In genomic region chr13:21326155-21327030, GRCh38 we compare ENCODE assay signal across 8 cellular contexts.
DNase-seq lines count a peak whose midpoint lies in the region.

No MANE protein-coding gene starts in this region.

- in situ Hi-C loops in KBM-7 (cut with MboI; ENCODE audit: low pct_unique_long_range_greater_than_20kb, low sequenced_read_pairs) = no loop called here

- intact Hi-C loops in head of caudate nucleus (cut with DNase I) = no loop called here

- H3K36me3 ChIP-seq in H7 (replicated peaks; ENCODE audit: control insufficient read depth, insufficient read depth, low read length) = no peaks in the 10 kb centered on the region

- H3K27me3 ChIP-seq in H7 (ENCODE audit: control insufficient read depth, insufficient read depth, low read length) = no peaks in the 10 kb centered on the region; the same call in none of the 2 replicates

- peak; percentile 86 for DNase-seq in H7
- DNase-seq in activated CD8-positive, alpha-beta memory T cell treated with anti-CD3 and anti-CD28 coated beads, Interleukin-2, amount 50 U/mL, for 4 hours = peak; percentile 32
- peak; percentile 36 to 83 (median 69) for DNase-seq in head of caudate nucleus
- DNase-seq in nucleus accumbens (lab: John Stamatoyannopoulos, UW) = peak in 44 of 56 donors; percentile 15 to 87 (median 53)
- DNase-seq in HuH-7.5 (ENCODE audit: low spot score) = no peak
- no peak for DNase-seq in SIG-M5 treated with dmso at 0.1 percent for 504 hours (lab: John Stamatoyannopoulos, UW; ENCODE audit: unreplicated experiment)
- DNase-seq in activated CD4-positive, alpha-beta T cell treated with anti-CD3 and anti-CD28 coated beads for 1 hour = no peak
- DNase-seq in KBM-7 = no peak

- H3K4me3 ChIP-seq in H7 (ENCODE audit: insufficient read depth, low read depth, low read length) = peak overlapping the region; percentile 64

Comparison
In these comparisons a context has a peak if more than half of its experiments do, and no peak if none do; other contexts are left out.
1. DNase-seq: peak in H7 (single experiment), activated CD8-positive, alpha-beta memory T cell treated with anti-CD3 and anti-CD28 coated beads, Interleukin-2, amount 50 U/mL, for 4 hours (single experiment), head of caudate nucleus (42 of 42) and nucleus accumbens (44 of 56); none in HuH-7.5 (single experiment), SIG-M5 treated with dmso at 0.1 percent for 504 hours (single experiment), activated CD4-positive, alpha-beta T cell treated with anti-CD3 and anti-CD28 coated beads for 1 hour (single experiment) and KBM-7 (single experiment).